Comparison of ENCODE assay signal across 1 cellular context in the genomic region with DNA sequence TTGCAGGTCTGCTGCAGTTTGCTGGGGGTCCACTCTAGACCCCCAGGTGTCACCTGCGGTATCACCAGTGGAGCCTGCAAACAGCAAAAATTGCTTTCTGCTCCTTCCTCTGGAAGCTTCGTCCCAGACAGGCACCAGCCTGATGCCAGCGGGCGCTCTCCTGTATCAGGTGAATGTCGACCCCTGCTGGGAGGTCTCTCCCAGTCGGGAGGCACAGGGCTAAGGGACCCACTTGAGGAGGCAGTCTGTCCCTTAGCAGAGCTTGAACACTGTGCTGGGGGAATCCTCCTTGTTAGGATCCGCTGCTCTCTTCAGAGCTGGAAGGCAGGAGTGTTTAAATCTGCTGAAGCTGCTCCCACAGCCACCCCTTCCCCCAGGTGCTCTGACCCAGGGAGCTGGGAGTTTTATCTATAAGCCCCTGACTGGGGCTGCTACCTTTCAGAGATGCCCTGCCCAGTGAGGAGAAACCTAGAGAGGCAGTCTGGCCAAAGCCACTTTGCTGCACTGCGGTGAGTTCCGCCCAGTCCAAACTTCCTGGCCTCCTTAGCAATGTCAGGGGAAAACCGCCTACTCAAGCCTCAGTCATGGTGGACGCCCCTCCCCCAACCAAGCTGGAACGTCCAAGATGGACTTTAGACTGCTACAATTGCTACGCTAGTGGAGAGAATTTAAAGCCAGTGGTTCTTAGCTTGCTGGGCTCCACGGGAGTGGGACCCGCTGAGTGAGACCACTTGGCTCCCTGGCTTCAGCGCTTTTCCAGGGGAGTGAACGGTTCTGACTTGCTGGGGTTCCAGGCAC.
TF ChIP-seq lines count a peak whose summit lies in the region.

No MANE protein-coding gene starts in this region.

TF ChIP-seq in HepG2, 621 proteins besides CTCF, POLR2A, EP300 and RAD21 (continued from another document and continues in another):
- TF ChIP-seq, protein P1, sequence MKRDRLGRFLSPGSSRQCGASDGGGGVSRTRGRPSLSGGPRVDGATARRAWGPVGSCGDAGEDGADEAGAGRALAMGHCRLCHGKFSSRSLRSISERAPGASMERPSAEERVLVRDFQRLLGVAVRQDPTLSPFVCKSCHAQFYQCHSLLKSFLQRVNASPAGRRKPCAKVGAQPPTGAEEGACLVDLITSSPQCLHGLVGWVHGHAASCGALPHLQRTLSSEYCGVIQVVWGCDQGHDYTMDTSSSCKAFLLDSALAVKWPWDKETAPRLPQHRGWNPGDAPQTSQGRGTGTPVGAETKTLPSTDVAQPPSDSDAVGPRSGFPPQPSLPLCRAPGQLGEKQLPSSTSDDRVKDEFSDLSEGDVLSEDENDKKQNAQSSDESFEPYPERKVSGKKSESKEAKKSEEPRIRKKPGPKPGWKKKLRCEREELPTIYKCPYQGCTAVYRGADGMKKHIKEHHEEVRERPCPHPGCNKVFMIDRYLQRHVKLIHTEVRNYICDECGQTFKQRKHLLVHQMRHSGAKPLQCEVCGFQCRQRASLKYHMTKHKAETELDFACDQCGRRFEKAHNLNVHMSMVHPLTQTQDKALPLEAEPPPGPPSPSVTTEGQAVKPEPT (CRISPR knock-in tag; IDR thresholded peaks at IDR 0.05; ENCODE audit: low read depth), result no peak
- TF ChIP-seq IKZF1 (IDR thresholded peaks at IDR 0.05) (no peak), CREB1 (IDR thresholded peaks at IDR 0.05) (no peak), CREB1 (CRISPR knock-in tag; IDR thresholded peaks at IDR 0.05) (no peak), ZNF333 (CRISPR knock-in tag; IDR thresholded peaks at IDR 0.05; ENCODE audit: borderline replicate concordance) (no peak), ZNF644 (CRISPR knock-in tag; IDR thresholded peaks at IDR 0.05; ENCODE audit: low read depth) (peak; percentile 85), PHF8 (CRISPR knock-in tag; IDR thresholded peaks at IDR 0.05) (no peak), ZNF557 (CRISPR knock-in tag; IDR thresholded peaks at IDR 0.05) (no peak), ZNF607 (CRISPR knock-in tag; IDR thresholded peaks at IDR 0.05; ENCODE audit: borderline replicate concordance) (no peak), ZNF615 (CRISPR knock-in tag; IDR thresholded peaks at IDR 0.05; ENCODE audit: borderline replicate concordance) (no peak), ZFP36L2 (CRISPR knock-in tag; IDR thresholded peaks at IDR 0.05) (no peak), FOXM1 (CRISPR knock-in tag; IDR thresholded peaks at IDR 0.05) (no peak), ZNF619 (CRISPR knock-in tag; IDR thresholded peaks at IDR 0.05) (0 out of 2 replicates have a peak, but pooled peaks have one; percentile 50), ZFP36 (IDR thresholded peaks at IDR 0.05; ENCODE audit: borderline replicate concordance, low read depth, low read length, partially characterized antibody) (no peak), GZF1 (CRISPR knock-in tag; IDR thresholded peaks at IDR 0.05) (no peak), TBX2 (CRISPR knock-in tag; IDR thresholded peaks at IDR 0.05; ENCODE audit: borderline replicate concordance) (no peak), ERF (CRISPR knock-in tag; IDR thresholded peaks at IDR 0.05) (no peak), IRF2 (CRISPR knock-in tag; IDR thresholded peaks at IDR 0.05) (no peak), HNF4A (CRISPR knock-in tag; IDR thresholded peaks at IDR 0.05) (peak; percentile 82), ZNF24 (IDR thresholded peaks at IDR 0.05) (no peak)
- TF ChIP-seq, protein P2, sequence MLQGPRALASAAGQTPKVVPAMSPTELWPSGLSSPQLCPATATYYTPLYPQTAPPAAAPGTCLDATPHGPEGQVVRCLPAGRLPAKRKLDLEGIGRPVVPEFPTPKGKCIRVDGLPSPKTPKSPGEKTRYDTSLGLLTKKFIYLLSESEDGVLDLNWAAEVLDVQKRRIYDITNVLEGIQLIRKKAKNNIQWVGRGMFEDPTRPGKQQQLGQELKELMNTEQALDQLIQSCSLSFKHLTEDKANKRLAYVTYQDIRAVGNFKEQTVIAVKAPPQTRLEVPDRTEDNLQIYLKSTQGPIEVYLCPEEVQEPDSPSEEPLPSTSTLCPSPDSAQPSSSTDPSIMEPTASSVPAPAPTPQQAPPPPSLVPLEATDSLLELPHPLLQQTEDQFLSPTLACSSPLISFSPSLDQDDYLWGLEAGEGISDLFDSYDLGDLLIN (CRISPR knock-in tag; IDR thresholded peaks at IDR 0.05; ENCODE audit: borderline replicate concordance), result no peak
- TF ChIP-seq, protein P3, sequence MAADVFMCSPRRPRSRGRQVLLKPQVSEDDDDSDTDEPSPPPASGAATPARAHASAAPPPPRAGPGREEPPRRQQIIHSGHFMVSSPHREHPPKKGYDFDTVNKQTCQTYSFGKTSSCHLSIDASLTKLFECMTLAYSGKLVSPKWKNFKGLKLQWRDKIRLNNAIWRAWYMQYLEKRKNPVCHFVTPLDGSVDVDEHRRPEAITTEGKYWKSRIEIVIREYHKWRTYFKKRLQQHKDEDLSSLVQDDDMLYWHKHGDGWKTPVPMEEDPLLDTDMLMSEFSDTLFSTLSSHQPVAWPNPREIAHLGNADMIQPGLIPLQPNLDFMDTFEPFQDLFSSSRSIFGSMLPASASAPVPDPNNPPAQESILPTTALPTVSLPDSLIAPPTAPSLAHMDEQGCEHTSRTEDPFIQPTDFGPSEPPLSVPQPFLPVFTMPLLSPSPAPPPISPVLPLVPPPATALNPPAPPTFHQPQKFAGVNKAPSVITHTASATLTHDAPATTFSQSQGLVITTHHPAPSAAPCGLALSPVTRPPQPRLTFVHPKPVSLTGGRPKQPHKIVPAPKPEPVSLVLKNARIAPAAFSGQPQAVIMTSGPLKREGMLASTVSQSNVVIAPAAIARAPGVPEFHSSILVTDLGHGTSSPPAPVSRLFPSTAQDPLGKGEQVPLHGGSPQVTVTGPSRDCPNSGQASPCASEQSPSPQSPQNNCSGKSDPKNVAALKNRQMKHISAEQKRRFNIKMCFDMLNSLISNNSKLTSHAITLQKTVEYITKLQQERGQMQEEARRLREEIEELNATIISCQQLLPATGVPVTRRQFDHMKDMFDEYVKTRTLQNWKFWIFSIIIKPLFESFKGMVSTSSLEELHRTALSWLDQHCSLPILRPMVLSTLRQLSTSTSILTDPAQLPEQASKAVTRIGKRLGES (CRISPR knock-in tag; IDR thresholded peaks at IDR 0.05; ENCODE audit: borderline replicate concordance), result no peak
- TF ChIP-seq, protein P4, sequence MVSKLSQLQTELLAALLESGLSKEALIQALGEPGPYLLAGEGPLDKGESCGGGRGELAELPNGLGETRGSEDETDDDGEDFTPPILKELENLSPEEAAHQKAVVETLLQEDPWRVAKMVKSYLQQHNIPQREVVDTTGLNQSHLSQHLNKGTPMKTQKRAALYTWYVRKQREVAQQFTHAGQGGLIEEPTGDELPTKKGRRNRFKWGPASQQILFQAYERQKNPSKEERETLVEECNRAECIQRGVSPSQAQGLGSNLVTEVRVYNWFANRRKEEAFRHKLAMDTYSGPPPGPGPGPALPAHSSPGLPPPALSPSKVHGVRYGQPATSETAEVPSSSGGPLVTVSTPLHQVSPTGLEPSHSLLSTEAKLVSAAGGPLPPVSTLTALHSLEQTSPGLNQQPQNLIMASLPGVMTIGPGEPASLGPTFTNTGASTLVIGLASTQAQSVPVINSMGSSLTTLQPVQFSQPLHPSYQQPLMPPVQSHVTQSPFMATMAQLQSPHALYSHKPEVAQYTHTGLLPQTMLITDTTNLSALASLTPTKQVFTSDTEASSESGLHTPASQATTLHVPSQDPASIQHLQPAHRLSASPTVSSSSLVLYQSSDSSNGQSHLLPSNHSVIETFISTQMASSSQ (IDR thresholded peaks at IDR 0.05; ENCODE audit: low read depth), result no peak
- TF ChIP-seq, protein P4 (CRISPR knock-in tag; IDR thresholded peaks at IDR 0.05; ENCODE audit: borderline replicate concordance), result no peak
- TF ChIP-seq, protein P5, sequence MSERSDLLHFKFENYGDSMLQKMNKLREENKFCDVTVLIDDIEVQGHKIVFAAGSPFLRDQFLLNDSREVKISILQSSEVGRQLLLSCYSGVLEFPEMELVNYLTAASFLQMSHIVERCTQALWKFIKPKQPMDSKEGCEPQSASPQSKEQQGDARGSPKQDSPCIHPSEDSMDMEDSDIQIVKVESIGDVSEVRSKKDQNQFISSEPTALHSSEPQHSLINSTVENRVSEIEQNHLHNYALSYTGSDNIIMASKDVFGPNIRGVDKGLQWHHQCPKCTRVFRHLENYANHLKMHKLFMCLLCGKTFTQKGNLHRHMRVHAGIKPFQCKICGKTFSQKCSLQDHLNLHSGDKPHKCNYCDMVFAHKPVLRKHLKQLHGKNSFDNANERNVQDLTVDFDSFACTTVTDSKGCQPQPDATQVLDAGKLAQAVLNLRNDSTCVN (CRISPR knock-in tag; IDR thresholded peaks at IDR 0.05; ENCODE audit: borderline replicate concordance), result no peak
- TF ChIP-seq, protein P6, sequence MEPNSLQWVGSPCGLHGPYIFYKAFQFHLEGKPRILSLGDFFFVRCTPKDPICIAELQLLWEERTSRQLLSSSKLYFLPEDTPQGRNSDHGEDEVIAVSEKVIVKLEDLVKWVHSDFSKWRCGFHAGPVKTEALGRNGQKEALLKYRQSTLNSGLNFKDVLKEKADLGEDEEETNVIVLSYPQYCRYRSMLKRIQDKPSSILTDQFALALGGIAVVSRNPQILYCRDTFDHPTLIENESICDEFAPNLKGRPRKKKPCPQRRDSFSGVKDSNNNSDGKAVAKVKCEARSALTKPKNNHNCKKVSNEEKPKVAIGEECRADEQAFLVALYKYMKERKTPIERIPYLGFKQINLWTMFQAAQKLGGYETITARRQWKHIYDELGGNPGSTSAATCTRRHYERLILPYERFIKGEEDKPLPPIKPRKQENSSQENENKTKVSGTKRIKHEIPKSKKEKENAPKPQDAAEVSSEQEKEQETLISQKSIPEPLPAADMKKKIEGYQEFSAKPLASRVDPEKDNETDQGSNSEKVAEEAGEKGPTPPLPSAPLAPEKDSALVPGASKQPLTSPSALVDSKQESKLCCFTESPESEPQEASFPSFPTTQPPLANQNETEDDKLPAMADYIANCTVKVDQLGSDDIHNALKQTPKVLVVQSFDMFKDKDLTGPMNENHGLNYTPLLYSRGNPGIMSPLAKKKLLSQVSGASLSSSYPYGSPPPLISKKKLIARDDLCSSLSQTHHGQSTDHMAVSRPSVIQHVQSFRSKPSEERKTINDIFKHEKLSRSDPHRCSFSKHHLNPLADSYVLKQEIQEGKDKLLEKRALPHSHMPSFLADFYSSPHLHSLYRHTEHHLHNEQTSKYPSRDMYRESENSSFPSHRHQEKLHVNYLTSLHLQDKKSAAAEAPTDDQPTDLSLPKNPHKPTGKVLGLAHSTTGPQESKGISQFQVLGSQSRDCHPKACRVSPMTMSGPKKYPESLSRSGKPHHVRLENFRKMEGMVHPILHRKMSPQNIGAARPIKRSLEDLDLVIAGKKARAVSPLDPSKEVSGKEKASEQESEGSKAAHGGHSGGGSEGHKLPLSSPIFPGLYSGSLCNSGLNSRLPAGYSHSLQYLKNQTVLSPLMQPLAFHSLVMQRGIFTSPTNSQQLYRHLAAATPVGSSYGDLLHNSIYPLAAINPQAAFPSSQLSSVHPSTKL (CRISPR knock-in tag; IDR thresholded peaks at IDR 0.05), result 0 out of 2 replicates have a peak, but pooled peaks have one; percentile 29
- TF ChIP-seq, protein P7, sequence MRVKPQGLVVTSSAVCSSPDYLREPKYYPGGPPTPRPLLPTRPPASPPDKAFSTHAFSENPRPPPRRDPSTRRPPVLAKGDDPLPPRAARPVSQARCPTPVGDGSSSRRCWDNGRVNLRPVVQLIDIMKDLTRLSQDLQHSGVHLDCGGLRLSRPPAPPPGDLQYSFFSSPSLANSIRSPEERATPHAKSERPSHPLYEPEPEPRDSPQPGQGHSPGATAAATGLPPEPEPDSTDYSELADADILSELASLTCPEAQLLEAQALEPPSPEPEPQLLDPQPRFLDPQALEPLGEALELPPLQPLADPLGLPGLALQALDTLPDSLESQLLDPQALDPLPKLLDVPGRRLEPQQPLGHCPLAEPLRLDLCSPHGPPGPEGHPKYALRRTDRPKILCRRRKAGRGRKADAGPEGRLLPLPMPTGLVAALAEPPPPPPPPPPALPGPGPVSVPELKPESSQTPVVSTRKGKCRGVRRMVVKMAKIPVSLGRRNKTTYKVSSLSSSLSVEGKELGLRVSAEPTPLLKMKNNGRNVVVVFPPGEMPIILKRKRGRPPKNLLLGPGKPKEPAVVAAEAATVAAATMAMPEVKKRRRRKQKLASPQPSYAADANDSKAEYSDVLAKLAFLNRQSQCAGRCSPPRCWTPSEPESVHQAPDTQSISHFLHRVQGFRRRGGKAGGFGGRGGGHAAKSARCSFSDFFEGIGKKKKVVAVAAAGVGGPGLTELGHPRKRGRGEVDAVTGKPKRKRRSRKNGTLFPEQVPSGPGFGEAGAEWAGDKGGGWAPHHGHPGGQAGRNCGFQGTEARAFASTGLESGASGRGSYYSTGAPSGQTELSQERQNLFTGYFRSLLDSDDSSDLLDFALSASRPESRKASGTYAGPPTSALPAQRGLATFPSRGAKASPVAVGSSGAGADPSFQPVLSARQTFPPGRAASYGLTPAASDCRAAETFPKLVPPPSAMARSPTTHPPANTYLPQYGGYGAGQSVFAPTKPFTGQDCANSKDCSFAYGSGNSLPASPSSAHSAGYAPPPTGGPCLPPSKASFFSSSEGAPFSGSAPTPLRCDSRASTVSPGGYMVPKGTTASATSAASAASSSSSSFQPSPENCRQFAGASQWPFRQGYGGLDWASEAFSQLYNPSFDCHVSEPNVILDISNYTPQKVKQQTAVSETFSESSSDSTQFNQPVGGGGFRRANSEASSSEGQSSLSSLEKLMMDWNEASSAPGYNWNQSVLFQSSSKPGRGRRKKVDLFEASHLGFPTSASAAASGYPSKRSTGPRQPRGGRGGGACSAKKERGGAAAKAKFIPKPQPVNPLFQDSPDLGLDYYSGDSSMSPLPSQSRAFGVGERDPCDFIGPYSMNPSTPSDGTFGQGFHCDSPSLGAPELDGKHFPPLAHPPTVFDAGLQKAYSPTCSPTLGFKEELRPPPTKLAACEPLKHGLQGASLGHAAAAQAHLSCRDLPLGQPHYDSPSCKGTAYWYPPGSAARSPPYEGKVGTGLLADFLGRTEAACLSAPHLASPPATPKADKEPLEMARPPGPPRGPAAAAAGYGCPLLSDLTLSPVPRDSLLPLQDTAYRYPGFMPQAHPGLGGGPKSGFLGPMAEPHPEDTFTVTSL (CRISPR knock-in tag; IDR thresholded peaks at IDR 0.05; ENCODE audit: borderline replicate concordance), result no peak
- TF ChIP-seq, protein P8, sequence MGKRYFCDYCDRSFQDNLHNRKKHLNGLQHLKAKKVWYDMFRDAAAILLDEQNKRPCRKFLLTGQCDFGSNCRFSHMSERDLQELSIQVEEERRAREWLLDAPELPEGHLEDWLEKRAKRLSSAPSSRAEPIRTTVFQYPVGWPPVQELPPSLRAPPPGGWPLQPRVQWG (CRISPR knock-in tag; IDR thresholded peaks at IDR 0.05; ENCODE audit: borderline replicate concordance, low read depth), result no peak
